Comparison of ENCODE assay signal across 8 cellular contexts in genomic region chr7:74083117-74083876, GRCh38. TPM values are rescaled to one million over a fixed set of nuclear protein-coding genes. Genes with fewer than 3 reads are reported as not detected.
A peak's percentile ranks its signal among the peaks of the same experiment; 100 is the strongest.
DNase-seq lines count a peak whose midpoint lies in the region; ATAC-seq and TF ChIP-seq lines count a peak whose summit lies in the region.

Gene LIMK1, plus strand, starts transcription at chr7:74083804. Its CDS starts 187 bp downstream, at chr7:74083991.

- H3K4me1 ChIP-seq in right atrium auricular region (peaks cover 0 to 22% of the 10 kb centered on the region in 2 donors), urinary bladder (ENCODE audit: insufficient read depth) (peaks cover 2% of the 10 kb centered on the region)

- 7% methylated on average over 70 of the region's 71 CpGs for WGBS in urinary bladder

- peak within 1 kb of the TSS; percentile 80 for H3K27ac ChIP-seq in angular gyrus (ENCODE audit: low read depth, low read length)
- peak within 1 kb of the TSS in 1 of 2 donors; percentile 77 for H3K27ac ChIP-seq in right atrium auricular region
- H3K27ac ChIP-seq in urinary bladder (ENCODE audit: low read depth): no peak within 1 kb of the TSS

- no peaks in the 10 kb centered on the region for H3K27me3 ChIP-seq in right atrium auricular region

- ATAC-seq in HG02588 (IDR thresholded peaks at IDR 0.05; ENCODE audit: unreplicated experiment): peak; percentile 66

- intact Hi-C loops in T-helper 2 cell treated with Interferon-gamma antibody and Interleukin-4, amounts not matched to agents 100 ng/mL and 5 ng/mL, for 36 hours (cut with micrococcal nuclease): loop anchor here (5.0 to 10.0 kb wide), 2 partner anchors 89 to 348 kb away; partner anchors contain the start of genes ABHD11 and EIF4H

- H3K4me3 ChIP-seq in right atrium auricular region (peak within 1 kb of the TSS; percentile 64 to 85), urinary bladder (ENCODE audit: low read depth, low read length) (peak within 1 kb of the TSS; percentile 91)

- DNase-seq in GM10266 (ENCODE audit: extremely low spot score) (peak; percentile 99), NCI-H1417 (lab: John Stamatoyannopoulos, UW) (peak; percentile 85 to 90 (median 87)), right atrium auricular region (ENCODE audit: low spot score) (no peak), pulmonary artery endothelial cell (ENCODE audit: low read depth, low spot score) (peak; percentile 40)

- H3K36me3 ChIP-seq in right atrium auricular region (no peaks in the 10 kb centered on the region), urinary bladder (ENCODE audit: insufficient read depth) (no peaks in the 10 kb centered on the region)

- TF ChIP-seq CTCF in GM10266 (IDR thresholded peaks at IDR 0.05; ENCODE audit: control insufficient read depth, insufficient read depth, low read depth, missing control alignments) (no peak), right atrium auricular region (IDR thresholded peaks at IDR 0.05) (no peak)

- H3K9me3 ChIP-seq in right atrium auricular region: no peaks in the 10 kb centered on the region

RNA-seq across cellular contexts. Expression of gene LIMK1, which starts in this region (rescaled TPM):
- 19.5 and 24.9 TPM in 2 replicates for total RNA-seq in T-helper 2 cell treated with Interferon-gamma antibody and Interleukin-4, amounts not matched to agents 100 ng/mL and 5 ng/mL, for 36 hours
- total RNA-seq in right atrium auricular region: 10 to 100 TPM in 1 of 2 donors, 1 to 10 TPM in 1; 9.4 to 14.7 TPM
- total RNA-seq in pulmonary artery endothelial cell: 23.0 and 29.4 TPM in 2 replicates
- total RNA-seq in urinary bladder: 11.2 TPM
- polyA plus RNA-seq in urinary bladder: 14.7 TPM
